In genomic region chr3:71011565-71012287, GRCh38 we compare ENCODE assay signal across 8 cellular contexts.
DNase-seq lines count a peak whose midpoint lies in the region; ATAC-seq lines count a peak whose summit lies in the region.

No MANE protein-coding gene starts in this region.

- CTCF ChIA-PET in activated CD4-positive, alpha-beta memory T cell treated with anti-CD3 and anti-CD28 coated beads, Interleukin-2, amount 10 ng/mL, durations not matched to agents 7 days and 5 days (lab: Charles Lee), result interaction anchor here (1.1 to 2.1 kb wide), 2 partner anchors 12 to 47 kb away, joined by 3 to 9 read pairs; no protein-coding TSS in a partner anchor

- peaks cover 16 to 47% of the 10 kb centered on the region in 2 donors for H3K36me3 Mint-ChIP-seq in activated T-cell treated with anti-CD3 and anti-CD28 coated beads, Interleukin-2, amount 50 U/mL, for 72 hours (ENCODE audit: insufficient read depth in 2 of 2)
- H3K36me3 Mint-ChIP-seq in activated CD4-positive, alpha-beta memory T cell treated with anti-CD3 and anti-CD28 coated beads, Interleukin-2, amount 10 ng/mL, durations not matched to agents 7 days and 5 days (ENCODE audit: low read depth), result peaks cover 48% of the 10 kb centered on the region

- H3K27me3 Mint-ChIP-seq in activated T-cell treated with anti-CD3 and anti-CD28 coated beads, Interleukin-2, amount 50 U/mL, for 72 hours (ENCODE audit: low read depth), result no peaks in the 10 kb centered on the region
- no peaks in the 10 kb centered on the region for H3K27me3 Mint-ChIP-seq in activated CD4-positive, alpha-beta memory T cell treated with anti-CD3 and anti-CD28 coated beads, Interleukin-2, amount 10 ng/mL, durations not matched to agents 7 days and 5 days
- no peaks in the 10 kb centered on the region for H3K27me3 Mint-ChIP-seq in stimulated activated naive CD8-positive, alpha-beta T cell treated with anti-CD3 and anti-CD28 coated beads, Interleukin-15, amount 100 ng/mL, for 72 hours

- peaks cover 86% of the 10 kb centered on the region for H3K4me1 Mint-ChIP-seq in activated T-cell treated with anti-CD3 and anti-CD28 coated beads, Interleukin-2, amount 50 U/mL, for 72 hours (ENCODE audit: low read depth)
- peaks cover 61% of the 10 kb centered on the region for H3K4me1 Mint-ChIP-seq in activated CD4-positive, alpha-beta memory T cell treated with anti-CD3 and anti-CD28 coated beads, Interleukin-2, amount 10 ng/mL, durations not matched to agents 7 days and 5 days
- peaks cover 75% of the 10 kb centered on the region for H3K4me1 Mint-ChIP-seq in stimulated activated naive CD8-positive, alpha-beta T cell treated with anti-CD3 and anti-CD28 coated beads, Interleukin-15, amount 100 ng/mL, for 72 hours

- H3K4me3 Mint-ChIP-seq in activated T-cell treated with anti-CD3 and anti-CD28 coated beads, Interleukin-2, amount 50 U/mL, for 72 hours, result peak overlapping the region; percentile 69 to 70
- H3K4me3 Mint-ChIP-seq in activated CD4-positive, alpha-beta memory T cell treated with anti-CD3 and anti-CD28 coated beads, Interleukin-2, amount 10 ng/mL, durations not matched to agents 7 days and 5 days, result peak overlapping the region; percentile 57
- peak overlapping the region; percentile 49 to 58 for H3K4me3 Mint-ChIP-seq in stimulated activated naive CD8-positive, alpha-beta T cell treated with anti-CD3 and anti-CD28 coated beads, Interleukin-15, amount 100 ng/mL, for 72 hours

- peak overlapping the region; percentile 98 for H3K27ac Mint-ChIP-seq in activated T-cell treated with anti-CD3 and anti-CD28 coated beads, Interleukin-2, amount 50 U/mL, for 72 hours
- H3K27ac Mint-ChIP-seq in activated CD4-positive, alpha-beta memory T cell treated with anti-CD3 and anti-CD28 coated beads, Interleukin-2, amount 10 ng/mL, durations not matched to agents 7 days and 5 days, result peak overlapping the region; percentile 86
- H3K27ac Mint-ChIP-seq in stimulated activated naive CD8-positive, alpha-beta T cell treated with anti-CD3 and anti-CD28 coated beads, Interleukin-15, amount 100 ng/mL, for 72 hours, result peak overlapping the region; percentile 91 to 92

- POLR2A ChIA-PET in activated CD4-positive, alpha-beta memory T cell treated with anti-CD3 and anti-CD28 coated beads, Interleukin-2, amount 10 ng/mL, durations not matched to agents 7 days and 5 days (lab: Charles Lee), result interaction anchor here (0.6 to 5.3 kb wide), 8 partner anchors 18 to 620 kb away, joined by 3 to 78 read pairs (median 4); no protein-coding TSS in a partner anchor

- H3K9me3 Mint-ChIP-seq in activated T-cell treated with anti-CD3 and anti-CD28 coated beads, Interleukin-2, amount 50 U/mL, for 72 hours, result peaks cover 3 to 4% of the 10 kb centered on the region in 2 donors
- peaks cover 5% of the 10 kb centered on the region for H3K9me3 Mint-ChIP-seq in activated CD4-positive, alpha-beta memory T cell treated with anti-CD3 and anti-CD28 coated beads, Interleukin-2, amount 10 ng/mL, durations not matched to agents 7 days and 5 days
- H3K9me3 Mint-ChIP-seq in stimulated activated naive CD8-positive, alpha-beta T cell treated with anti-CD3 and anti-CD28 coated beads, Interleukin-15, amount 100 ng/mL, for 72 hours, result peaks cover 6 to 10% of the 10 kb centered on the region in 2 donors

- ATAC-seq in activated T-cell treated with anti-CD3 and anti-CD28 coated beads, Interleukin-2, amount 50 U/mL, for 72 hours (replicated peaks in 1 of 2), result no peak
- ATAC-seq in HG03159 (IDR thresholded peaks at IDR 0.05; ENCODE audit: unreplicated experiment), result peak; percentile 78
- no peak for ATAC-seq in stimulated activated naive CD8-positive, alpha-beta T cell treated with anti-CD3 and anti-CD28 coated beads, Interleukin-15, amount 100 ng/mL, for 72 hours

- no peak for DNase-seq in activated T-cell treated with anti-CD3 and anti-CD28 coated beads, Interleukin-2, amount 50 U/mL, for 72 hours
- no peak for DNase-seq in activated T-cell treated with anti-CD3 and anti-CD28 coated beads, Interleukin-2, amount 50 U/mL, for 1 hour
- no peak for DNase-seq in activated CD4-positive, alpha-beta memory T cell treated with anti-CD3 and anti-CD28 coated beads, Interleukin-2, amount 10 ng/mL, durations not matched to agents 7 days and 5 days
- DNase-seq in stimulated activated naive CD8-positive, alpha-beta T cell treated with anti-CD3 and anti-CD28 coated beads, Interleukin-15, amount 100 ng/mL, for 72 hours, result no peak
- DNase-seq in islet precursor cell, result no peak
- DNase-seq in GF-D8 (lab: John Stamatoyannopoulos, UW), result no peak
- no peak for DNase-seq in cerebellum (ENCODE audit: low spot score)
